ENCODE assay signal across 8 cellular contexts in the genomic region with DNA sequence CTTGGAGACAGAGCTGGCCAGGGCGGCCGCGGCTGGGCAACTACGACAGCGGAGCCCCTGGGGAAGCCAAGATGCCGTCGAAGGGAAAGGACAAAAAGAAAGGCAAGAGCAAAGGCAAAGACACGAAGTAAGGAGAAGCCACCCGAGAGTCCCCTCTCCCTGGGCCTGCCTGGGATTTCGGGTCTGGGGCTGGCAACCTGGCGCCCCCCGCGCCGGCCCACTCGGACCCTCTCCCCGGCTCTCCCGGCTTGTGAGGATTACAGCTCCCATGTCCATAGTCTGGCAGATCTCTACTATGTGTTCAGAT. TPM values are rescaled to one million over a fixed set of nuclear protein-coding genes. Genes with fewer than 3 reads are reported as not detected.
A peak's percentile ranks its signal among the peaks of the same experiment; 100 is the strongest.
DNase-seq lines count a peak whose midpoint lies in the region; ATAC-seq and TF ChIP-seq lines count a peak whose summit lies in the region.

No MANE protein-coding gene starts in this region.

- peak overlapping the region; percentile 78 to 87 for H3K4me3 ChIP-seq in HCT116 (replicated peaks in 1 of 2; ENCODE audit: low read depth in 1 of 2, low read length in 2 of 2)
- peak overlapping the region; percentile 83 for H3K4me3 ChIP-seq in smooth muscle cell

- TF ChIP-seq CTCF in HCT116 (IDR thresholded peaks at IDR 0.05 in 2 of 3, conservative IDR thresholded peaks at IDR 0.05 in 1 of 3; ENCODE audit: borderline replicate concordance in 1 of 3, insufficient read depth in 1 of 3, low read depth in 2 of 3, low read length in 2 of 3), result no peak
- TF ChIP-seq CTCF in glutamatergic neuron (IDR thresholded peaks at IDR 0.05; ENCODE audit: partially characterized antibody, unreplicated experiment), result no peak
- TF ChIP-seq CTCF in smooth muscle cell (IDR thresholded peaks at IDR 0.05; ENCODE audit: borderline replicate concordance, insufficient read depth, poor library complexity, severe bottlenecking), result no peak

- H3K79me2 ChIP-seq in HCT116 (ENCODE audit: insufficient read depth, low read length), result 0 out of 2 replicates have a peak, but pooled peaks cover 4% of the 10 kb centered on the region
- no peaks in the 10 kb centered on the region for H3K79me2 ChIP-seq in smooth muscle cell (ENCODE audit: low read depth)

- 3% methylated on average over 17 of the region's 17 CpGs for WGBS in smooth muscle cell (ENCODE audit: low lambda C conversion rate)

- H3K27me3 ChIP-seq in HCT116 (ENCODE audit: insufficient read depth, low read length) (no peaks in the 10 kb centered on the region), smooth muscle cell (ENCODE audit: low read depth) (no peaks in the 10 kb centered on the region)

- H3K36me3 Mint-ChIP-seq in T-helper 17 cell (ENCODE audit: low read depth) (no peaks in the 10 kb centered on the region), glutamatergic neuron (ENCODE audit: unreplicated experiment) (no peaks in the 10 kb centered on the region)

- H3K9ac ChIP-seq in HCT116 (ENCODE audit: low read length), result peak overlapping the region; percentile 96
- H3K9ac ChIP-seq in smooth muscle cell (ENCODE audit: low read depth), result peak overlapping the region; percentile 95

- ATAC-seq in HCT116 (peak; percentile 8), T-helper 17 cell (no peak), GM18861 (IDR thresholded peaks at IDR 0.05; ENCODE audit: unreplicated experiment) (no peak)

- CTCF ChIA-PET in HCT116 (lab: Charles Lee), result no interaction called here

- no peaks in the 10 kb centered on the region for H3K27me3 Mint-ChIP-seq in T-helper 17 cell
- H3K27me3 Mint-ChIP-seq in glutamatergic neuron (ENCODE audit: unreplicated experiment), result peaks cover 3% of the 10 kb centered on the region

- H3F3A ChIP-seq in smooth muscle cell (ENCODE audit: low read depth), result peaks cover 3% of the 10 kb centered on the region

- no peak for TF ChIP-seq POLR2A in HCT116 (IDR thresholded peaks at IDR 0.05; ENCODE audit: borderline replicate concordance, extremely low read depth, insufficient read depth, insufficient read length)
- no peak for TF ChIP-seq POLR2A in erythroblast (IDR thresholded peaks at IDR 0.05; ENCODE audit: low read length)

- no peak for DNase-seq in HCT116 (ENCODE audit: low read depth, low spot score)
- DNase-seq in T-helper 17 cell, result no peak
- DNase-seq in glutamatergic neuron, result no peak
- no peak for DNase-seq in smooth muscle cell (lab: John Stamatoyannopoulos, UW; ENCODE audit: unreplicated experiment)
- no peak for DNase-seq in NCI-H1436 treated with DMSO at 0.1 percent for 48 hours (lab: John Stamatoyannopoulos, UW)
- DNase-seq in erythroblast (lab: John Stamatoyannopoulos, UW), result no peak
- no peak for DNase-seq in stimulated activated CD8-positive, alpha-beta memory T cell treated with anti-CD3 and anti-CD28 coated beads, Interleukin-4, amount 100 ng/mL, for 48 hours

- RAD21 ChIA-PET in HCT116 (lab: Charles Lee; ENCODE audit: low non-redundant PET in 1 of 2, low total read pairs in 2 of 2, uncharacterized antibody in 2 of 2, unreplicated experiment in 2 of 2), result no interaction called here

- intact Hi-C loops in HCT116 (cut with micrococcal nuclease), result loop anchor here (5.0 kb wide), 1 partner anchor 67 kb away; the partner anchor contains the start of genes COQ6 and FAM161B

- H3K4me1 Mint-ChIP-seq in T-helper 17 cell (peaks cover 8% of the 10 kb centered on the region), glutamatergic neuron (ENCODE audit: low read depth, unreplicated experiment) (no peaks in the 10 kb centered on the region)

- peak overlapping the region; percentile 95 for H3K4me3 Mint-ChIP-seq in T-helper 17 cell
- H3K4me3 Mint-ChIP-seq in glutamatergic neuron (ENCODE audit: unreplicated experiment), result peak overlapping the region; percentile 87

- no TSS peak for BruUV-seq in HCT116 (replicated peaks; lab: Mats Ljungman, UMichigan)

- no peaks in the 10 kb centered on the region for H4K20me1 ChIP-seq in HCT116 (ENCODE audit: insufficient read depth)
- H4K20me1 ChIP-seq in smooth muscle cell (ENCODE audit: low read depth), result no peaks in the 10 kb centered on the region

- H3K4me2 ChIP-seq in HCT116 (ENCODE audit: low read length) (peak overlapping the region; percentile 79), smooth muscle cell (peak overlapping the region; percentile 91)

- POLR2A ChIA-PET in HCT116 (lab: Charles Lee), result no interaction called here

- H3K36me3 ChIP-seq in HCT116 (ENCODE audit: control insufficient read depth in 1 of 2, insufficient read depth in 2 of 2, low read length in 2 of 2), result no peaks in the 10 kb centered on the region
- H3K36me3 ChIP-seq in smooth muscle cell (ENCODE audit: low read depth), result no peaks in the 10 kb centered on the region

- TF ChIP-seq RAD21 in HCT116 (IDR thresholded peaks at IDR 0.05; ENCODE audit: low read depth), result no peak

- no peaks in the 10 kb centered on the region for H3K9me2 ChIP-seq in HCT116 (ENCODE audit: insufficient read depth)

- peaks cover 2% of the 10 kb centered on the region for H3K9me3 Mint-ChIP-seq in glutamatergic neuron (ENCODE audit: unreplicated experiment)

- H3K27ac ChIP-seq in HCT116 (ENCODE audit: low read depth, low read length), result peak overlapping the region; percentile 51
- peak overlapping the region; percentile 92 for H3K27ac ChIP-seq in smooth muscle cell (ENCODE audit: low read depth)

- H3K4me1 ChIP-seq in HCT116 (ENCODE audit: control insufficient read depth in 1 of 2, insufficient read depth in 2 of 2, low read length in 2 of 2), result peaks cover 15 to 31% of the 10 kb centered on the region in 2 experiments
- H3K4me1 ChIP-seq in smooth muscle cell (ENCODE audit: low read depth), result no peaks in the 10 kb centered on the region

- H2AFZ ChIP-seq in HCT116 (ENCODE audit: low read depth, low read length, poor library complexity, severe bottlenecking) (no peak overlapping the region), smooth muscle cell (ENCODE audit: low read depth) (peak overlapping the region; percentile 95)

- H3K27ac Mint-ChIP-seq in T-helper 17 cell (peak overlapping the region; percentile 93), glutamatergic neuron (ENCODE audit: unreplicated experiment) (no peak overlapping the region)

- H3K9me3 ChIP-seq in HCT116 (ENCODE audit: control insufficient read depth in 1 of 2, insufficient read depth in 1 of 2, low read depth in 1 of 2, low read length in 2 of 2) (no peaks in the 10 kb centered on the region), T-helper 17 cell (ENCODE audit: control insufficient read depth, low read length, poor library complexity, severe bottlenecking) (no peaks in the 10 kb centered on the region), smooth muscle cell (replicated peaks; ENCODE audit: low read depth) (no peaks in the 10 kb centered on the region)

TF ChIP-seq in HCT116, 20 proteins besides CTCF, POLR2A, EP300 and RAD21:
- TF ChIP-seq EGR1 (IDR thresholded peaks at IDR 0.05; ENCODE audit: low read depth), result no peak
- TF ChIP-seq, protein P1, sequence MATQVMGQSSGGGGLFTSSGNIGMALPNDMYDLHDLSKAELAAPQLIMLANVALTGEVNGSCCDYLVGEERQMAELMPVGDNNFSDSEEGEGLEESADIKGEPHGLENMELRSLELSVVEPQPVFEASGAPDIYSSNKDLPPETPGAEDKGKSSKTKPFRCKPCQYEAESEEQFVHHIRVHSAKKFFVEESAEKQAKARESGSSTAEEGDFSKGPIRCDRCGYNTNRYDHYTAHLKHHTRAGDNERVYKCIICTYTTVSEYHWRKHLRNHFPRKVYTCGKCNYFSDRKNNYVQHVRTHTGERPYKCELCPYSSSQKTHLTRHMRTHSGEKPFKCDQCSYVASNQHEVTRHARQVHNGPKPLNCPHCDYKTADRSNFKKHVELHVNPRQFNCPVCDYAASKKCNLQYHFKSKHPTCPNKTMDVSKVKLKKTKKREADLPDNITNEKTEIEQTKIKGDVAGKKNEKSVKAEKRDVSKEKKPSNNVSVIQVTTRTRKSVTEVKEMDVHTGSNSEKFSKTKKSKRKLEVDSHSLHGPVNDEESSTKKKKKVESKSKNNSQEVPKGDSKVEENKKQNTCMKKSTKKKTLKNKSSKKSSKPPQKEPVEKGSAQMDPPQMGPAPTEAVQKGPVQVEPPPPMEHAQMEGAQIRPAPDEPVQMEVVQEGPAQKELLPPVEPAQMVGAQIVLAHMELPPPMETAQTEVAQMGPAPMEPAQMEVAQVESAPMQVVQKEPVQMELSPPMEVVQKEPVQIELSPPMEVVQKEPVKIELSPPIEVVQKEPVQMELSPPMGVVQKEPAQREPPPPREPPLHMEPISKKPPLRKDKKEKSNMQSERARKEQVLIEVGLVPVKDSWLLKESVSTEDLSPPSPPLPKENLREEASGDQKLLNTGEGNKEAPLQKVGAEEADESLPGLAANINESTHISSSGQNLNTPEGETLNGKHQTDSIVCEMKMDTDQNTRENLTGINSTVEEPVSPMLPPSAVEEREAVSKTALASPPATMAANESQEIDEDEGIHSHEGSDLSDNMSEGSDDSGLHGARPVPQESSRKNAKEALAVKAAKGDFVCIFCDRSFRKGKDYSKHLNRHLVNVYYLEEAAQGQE (IDR thresholded peaks at IDR 0.05; ENCODE audit: low read depth), result no peak
- TF ChIP-seq CBX3 (IDR thresholded peaks at IDR 0.05; ENCODE audit: low read depth), result no peak
- no peak for TF ChIP-seq JUND (IDR thresholded peaks at IDR 0.05)
- TF ChIP-seq SP1 (IDR thresholded peaks at IDR 0.05; ENCODE audit: low read depth), result 0 out of 2 replicates have a peak, but pooled peaks have one; percentile 19
- TF ChIP-seq EZH2 (IDR thresholded peaks at IDR 0.05), result no peak
- TF ChIP-seq ZNF274 (IDR thresholded peaks at IDR 0.05; ENCODE audit: low read depth, low read length), result no peak
- no peak for TF ChIP-seq MAX (IDR thresholded peaks at IDR 0.05)
- no peak for TF ChIP-seq ELF1 (IDR thresholded peaks at IDR 0.05; ENCODE audit: borderline replicate concordance, low read depth)

RNA-seq across cellular contexts. Expression of gene BBOF1, which starts 0.2 kb away (rescaled TPM):
- 4.0 TPM for total RNA-seq in HCT116 (2021; ENCODE audit: unreplicated experiment)
- polyA plus RNA-seq in HCT116 (2012), result 1.3 and 2.2 TPM in 2 replicates
- total RNA-seq in T-helper 17 cell, result 1 to 10 TPM; 2.5 to 2.8 TPM
- total RNA-seq in glutamatergic neuron (ENCODE audit: unreplicated experiment), result 0.91 TPM
- 6.4 and 20.6 TPM in 2 replicates for total RNA-seq in smooth muscle cell
- polyA plus RNA-seq in smooth muscle cell, result 3.7 and 6.5 TPM in 2 replicates

RNA-seq across cellular contexts. Expression of gene ENTPD5, which starts 0.3 kb away (rescaled TPM):
- 14.4 TPM for total RNA-seq in HCT116 (2021; ENCODE audit: unreplicated experiment)
- 6.4 and 6.5 TPM in 2 replicates for polyA plus RNA-seq in HCT116 (2012)
- total RNA-seq in T-helper 17 cell, result 1 to 10 TPM; 8.3 to 8.9 TPM
- 7.8 TPM for total RNA-seq in glutamatergic neuron (ENCODE audit: unreplicated experiment)
- total RNA-seq in smooth muscle cell, result 9.1 and 9.9 TPM in 2 replicates
- 8.1 and 9.8 TPM in 2 replicates for polyA plus RNA-seq in smooth muscle cell
